In the genomic region with DNA sequence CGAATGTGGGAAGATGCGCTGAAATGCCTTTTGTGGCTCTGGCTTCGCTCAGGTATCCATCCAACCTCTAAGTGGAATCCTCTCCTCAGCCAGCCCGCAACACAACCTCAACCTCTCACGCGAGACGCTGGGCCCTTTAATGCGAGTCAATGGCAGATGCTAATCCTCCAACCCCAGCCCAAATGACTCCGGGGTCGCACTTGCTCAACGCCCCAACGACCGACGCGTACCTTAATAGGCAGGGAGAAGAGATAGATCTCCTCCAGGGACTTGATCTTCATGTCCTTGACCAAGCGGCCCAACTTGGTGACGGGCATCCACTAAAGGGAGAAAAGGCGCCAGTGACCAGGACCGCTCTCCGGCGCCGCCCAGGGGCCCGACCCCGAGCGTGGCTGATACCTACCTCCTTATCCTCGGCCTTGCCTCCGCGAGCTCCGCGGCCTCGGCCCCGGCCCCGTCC, we compare ENCODE assay signal across 9 cellular contexts. TPM values are rescaled to one million over a fixed set of nuclear protein-coding genes. Genes with fewer than 3 reads are reported as not detected.
DNase-seq lines count a peak whose midpoint lies in the region; ATAC-seq, FAIRE-seq and TF ChIP-seq lines count a peak whose summit lies in the region.
"Had no signal": no experiment of that assay in that cellular context is flagged by ENCODE, and none has a peak within 500 bp of the region (broad histone marks: within the 10 kb centered on the region; RNA-seq: fewer than 3 reads in every experiment).

No MANE protein-coding gene starts in this region.

- H3K36me3 Mint-ChIP-seq in activated CD8-positive, alpha-beta memory T cell treated with anti-CD3 and anti-CD28 coated beads, Interleukin-2, amount 10 ng/mL, durations not matched to agents 7 days and 5 days = peaks cover 36% of the 10 kb centered on the region

- no peaks in the 10 kb centered on the region for H3K9me3 Mint-ChIP-seq in activated CD8-positive, alpha-beta memory T cell treated with anti-CD3 and anti-CD28 coated beads, Interleukin-2, amount 10 ng/mL, durations not matched to agents 7 days and 5 days (ENCODE audit: low read depth)

- peak overlapping the region; percentile 95 for H3K27ac Mint-ChIP-seq in activated CD8-positive, alpha-beta memory T cell treated with anti-CD3 and anti-CD28 coated beads, Interleukin-2, amount 10 ng/mL, durations not matched to agents 7 days and 5 days

- no peak overlapping the region for H4K5ac ChIP-seq in IMR-90 (ENCODE audit: low read depth, low read length)

- peak overlapping the region; percentile 37 for H3K23ac ChIP-seq in IMR-90 (ENCODE audit: low read depth, low read length)

- H3K4me1 ChIP-seq in IMR-90 (ENCODE audit: control insufficient read depth, insufficient read depth, low read length) (peaks cover 12% of the 10 kb centered on the region), right atrium auricular region (peaks cover 0 to 42% of the 10 kb centered on the region in 2 donors), small intestine (ENCODE audit: control insufficient read depth in 2 of 2, insufficient read depth in 1 of 2, low read depth in 1 of 2, low read length in 1 of 2) (peaks cover 2 to 3% of the 10 kb centered on the region in 2 donors)

- H2AK5ac ChIP-seq in IMR-90 (ENCODE audit: low read depth, low read length) = peak overlapping the region; percentile 58

- H3K4me3 ChIP-seq in IMR-90 (ENCODE audit: insufficient read depth, low read depth, low read length) (peak overlapping the region; percentile 87), right atrium auricular region (peak overlapping the region; percentile 74 to 80), small intestine (ENCODE audit: low read depth in 1 of 2, low read length in 2 of 2) (peak overlapping the region; percentile 62 to 85)

- POLR2A ChIA-PET in IMR-90 (lab: Charles Lee; ENCODE audit: unreplicated experiment) = interaction anchor here (0.9 to 1.0 kb wide), 3 partner anchors 14 to 176 kb away, joined by 3 to 9 read pairs (median 3); no protein-coding TSS in a partner anchor

- peak overlapping the region in 1 of 2 experiments; percentile 7; a peak in 1 of 4 replicates for H4K8ac ChIP-seq in IMR-90 (ENCODE audit: low read depth in 2 of 2, low read length in 2 of 2)

- peak overlapping the region; percentile 73 for H3K56ac ChIP-seq in IMR-90 (ENCODE audit: extremely low read depth, insufficient read depth, low read length)

- H3K9ac ChIP-seq in IMR-90 (ENCODE audit: low read depth, low read length) = peak overlapping the region; percentile 85

- no peaks in the 10 kb centered on the region for H3K9me3 ChIP-seq in IMR-90 (ENCODE audit: control insufficient read depth, insufficient read depth, low read length)
- H3K9me3 ChIP-seq in right atrium auricular region = no peaks in the 10 kb centered on the region
- H3K9me3 ChIP-seq in small intestine (ENCODE audit: control insufficient read depth, low read depth) = no peaks in the 10 kb centered on the region

- CTCF ChIA-PET in activated CD8-positive, alpha-beta memory T cell treated with anti-CD3 and anti-CD28 coated beads, Interleukin-2, amount 10 ng/mL, durations not matched to agents 7 days and 5 days (lab: Charles Lee) = interaction anchor here (0.5 to 1.9 kb wide), 7 partner anchors 20 to 191 kb away, joined by 3 to 7 read pairs (median 4); a partner anchor contains a TSS
- CTCF ChIA-PET in IMR-90 (lab: Yijun Ruan, JAX) = interaction anchor here (0.9 to 1.0 kb wide), 2 partner anchors 151 to 177 kb away, joined by 3 read pairs; no protein-coding TSS in a partner anchor

- H3K4ac ChIP-seq in IMR-90 (ENCODE audit: low read depth, low read length) = peak overlapping the region; percentile 64

- in situ Hi-C loops in IMR-90 (cut with MboI; ENCODE audit: low sequenced_read_pairs) = no loop called here

- 0 out of 2 replicates have a peak, but pooled peaks cover 5% of the 10 kb centered on the region for H3K9me1 ChIP-seq in IMR-90 (ENCODE audit: insufficient read depth, low read length)

- H3K36me3 ChIP-seq in IMR-90 (ENCODE audit: control insufficient read depth, insufficient read depth, low read length) = peaks cover 27% of the 10 kb centered on the region
- peaks cover 26% of the 10 kb centered on the region for H3K36me3 ChIP-seq in right atrium auricular region
- H3K36me3 ChIP-seq in small intestine (ENCODE audit: control insufficient read depth in 2 of 2, insufficient read depth in 2 of 2, low read length in 2 of 2) = peaks cover 3 to 13% of the 10 kb centered on the region in 2 donors

- H3K4me1 Mint-ChIP-seq in activated CD8-positive, alpha-beta memory T cell treated with anti-CD3 and anti-CD28 coated beads, Interleukin-2, amount 10 ng/mL, durations not matched to agents 7 days and 5 days = peaks cover 45% of the 10 kb centered on the region

- H2BK5ac ChIP-seq in IMR-90 (ENCODE audit: low read depth, low read length, poor library complexity, severe bottlenecking) = no peak overlapping the region

- no peak overlapping the region for H3K18ac ChIP-seq in IMR-90 (ENCODE audit: low read depth, low read length)

- FAIRE-seq in small intestine (lab: Jason Lieb, UNC) = no peak
- FAIRE-seq: islet of Langerhans had no signal

- H3K27me3 ChIP-seq in IMR-90 (ENCODE audit: control insufficient read depth, insufficient read depth, low read length) (no peaks in the 10 kb centered on the region), right atrium auricular region (no peaks in the 10 kb centered on the region), small intestine (ENCODE audit: control insufficient read depth in 2 of 2, insufficient read depth in 2 of 2, low read length in 2 of 2) (no peaks in the 10 kb centered on the region)

- no peaks in the 10 kb centered on the region for H3K27me3 Mint-ChIP-seq in activated CD8-positive, alpha-beta memory T cell treated with anti-CD3 and anti-CD28 coated beads, Interleukin-2, amount 10 ng/mL, durations not matched to agents 7 days and 5 days

- peaks cover 3 to 53% of the 10 kb centered on the region in 2 experiments for H3K79me1 ChIP-seq in IMR-90 (ENCODE audit: low read depth in 1 of 2, low read length in 2 of 2)

- H2AK9ac ChIP-seq in IMR-90 (replicated peaks; ENCODE audit: low read depth, low read length, poor library complexity) = peak overlapping the region; percentile 97

- no peak for TF ChIP-seq RAD21 in IMR-90 (IDR thresholded peaks at IDR 0.05; ENCODE audit: low read length)

- H3K14ac ChIP-seq in IMR-90 (replicated peaks; ENCODE audit: low read depth, low read length) = peak overlapping the region; percentile 94

- H4K20me1 ChIP-seq in IMR-90 (ENCODE audit: insufficient read depth, low read length) = peaks cover 43% of the 10 kb centered on the region

- H2AFZ ChIP-seq in IMR-90 (replicated peaks; ENCODE audit: low read length, poor library complexity) = no peak overlapping the region

- peak overlapping the region; percentile 84 for H3K4me2 ChIP-seq in IMR-90 (ENCODE audit: low read depth, low read length)

- TF ChIP-seq POLR2A in IMR-90 (IDR thresholded peaks at IDR 0.05; ENCODE audit: low read depth, low read length) = no peak

- H3K4me3 Mint-ChIP-seq in activated CD8-positive, alpha-beta memory T cell treated with anti-CD3 and anti-CD28 coated beads, Interleukin-2, amount 10 ng/mL, durations not matched to agents 7 days and 5 days = peak overlapping the region; percentile 88

- H2BK15ac ChIP-seq in IMR-90 (ENCODE audit: low read depth, low read length) = no peak overlapping the region

- H3K27ac ChIP-seq in IMR-90 (ENCODE audit: insufficient read depth, low read length) (peak overlapping the region; percentile 62), right atrium auricular region (peak overlapping the region; percentile 88 to 91), small intestine (ENCODE audit: low read depth in 1 of 2, low read length in 1 of 2) (peak overlapping the region; percentile 84 to 98)

- WGBS in IMR-90 (ENCODE audit: extremely low coverage in 2 of 2, insufficient read length in 1 of 2), 2 experiments = 2% methylated on average over 7 of the region's 33 CpGs; no CpG with 5 or more reads in 1 of the 2 experiments
- WGBS in small intestine, 3 donors = 1 to 6% (median 3%) methylated on average over 29 to 33 of the region's 33 CpGs

- H2BK120ac ChIP-seq in IMR-90 (ENCODE audit: low read depth, low read length) = no peak overlapping the region

- 0 out of 2 replicates have a peak, but pooled peaks have one; percentile 3 for TF ChIP-seq CTCF in IMR-90 (conservative IDR thresholded peaks at IDR 0.05; ENCODE audit: low read depth, low read length)
- TF ChIP-seq CTCF in right atrium auricular region (IDR thresholded peaks at IDR 0.05) = peak in 1 of 2 donors; percentile 54

- intact Hi-C loops in IMR-90 (cut with micrococcal nuclease) = no loop called here

- DNase-seq in activated CD8-positive, alpha-beta memory T cell treated with anti-CD3 and anti-CD28 coated beads, Interleukin-2, amount 10 ng/mL, durations not matched to agents 7 days and 5 days = peak; percentile 65
- no peak for DNase-seq in activated CD8-positive, alpha-beta memory T cell treated with anti-CD3 and anti-CD28 coated beads for 24 hours
- DNase-seq in IMR-90 = no peak
- peak; percentile 48 for DNase-seq in activated naive CD4-positive, alpha-beta T cell treated with anti-CD3 and anti-CD28 coated beads, Interleukin-2, amount 50 U/mL, for 16 hours
- no peak for DNase-seq in right atrium auricular region (ENCODE audit: low spot score)
- DNase-seq in small intestine = peak; percentile 38
- no peak for DNase-seq in DMS153 treated with DMSO at 0.1 percent for 48 hours (lab: John Stamatoyannopoulos, UW; ENCODE audit: unreplicated experiment)
- DNase-seq in DMS153 (lab: John Stamatoyannopoulos, UW) = no peak

- dilution Hi-C loops in IMR-90 (cut with HindIII; ENCODE audit: low sequenced_read_pairs, unreplicated experiment) = no loop called here

- peak overlapping the region; percentile 11; the same call in 1 of the 2 replicates for H4K91ac ChIP-seq in IMR-90 (ENCODE audit: insufficient read depth, low read depth, low read length)

- BruUV-seq in IMR-90 (replicated peaks; lab: Mats Ljungman, UMichigan) = no TSS peak

- no peak overlapping the region for H2BK20ac ChIP-seq in IMR-90 (ENCODE audit: low read depth, low read length)

- peak; percentile 5 for ATAC-seq in activated CD8-positive, alpha-beta memory T cell treated with anti-CD3 and anti-CD28 coated beads, Interleukin-2, amount 10 ng/mL, durations not matched to agents 7 days and 5 days
- ATAC-seq in IMR-90 (ENCODE audit: low read depth) = peak; percentile 8

RNA-seq across cellular contexts. Expression of a gene that starts 0.6 kb away (rescaled TPM):
- 1,000 to 10,000 TPM; 2,823 to 3,048 TPM for total RNA-seq in activated CD8-positive, alpha-beta memory T cell treated with anti-CD3 and anti-CD28 coated beads, Interleukin-2, amount 10 ng/mL, durations not matched to agents 7 days and 5 days
- total RNA-seq in IMR-90 (2012; rRNA removed) (2,703 and 2,852 TPM in 2 replicates), right atrium auricular region (1,000 to 10,000 TPM in 1 of 2 donors, 100 to 1,000 TPM in 1; 782 to 1,247 TPM)
- polyA plus RNA-seq in IMR-90 (2012; rRNA removed) (6,941 and 7,712 TPM in 2 replicates), small intestine (1,000 to 10,000 TPM; 1,075 to 4,112 (median 2,213) TPM)
- polyA plus RNA-seq in IMR-90 (2012; cell fraction: cytosol; rRNA removed) = 7,255 and 7,684 TPM in 2 replicates
- polyA plus RNA-seq in IMR-90 (2012; cell fraction: nucleus; rRNA removed; ENCODE audit: low replicate concordance) = 1,923 and 2,995 TPM in 2 replicates

RNA-seq across cellular contexts. Expression of a gene that starts 2.6 kb away (rescaled TPM):
- total RNA-seq in activated CD8-positive, alpha-beta memory T cell treated with anti-CD3 and anti-CD28 coated beads, Interleukin-2, amount 10 ng/mL, durations not matched to agents 7 days and 5 days = not detected
- total RNA-seq in IMR-90 (2012; rRNA removed) (not detected in 2 replicates), right atrium auricular region (not detected)
- polyA plus RNA-seq in IMR-90 (2012; rRNA removed) (not detected in 2 replicates), small intestine (under 1 TPM in 1 of 3 donors, not detected in 2; 0.18 TPM)
- 0.06 TPM in 1 of 2 replicates, not detected in the other for polyA plus RNA-seq in IMR-90 (2012; cell fraction: cytosol; rRNA removed)
- polyA plus RNA-seq in IMR-90 (2012; cell fraction: nucleus; rRNA removed; ENCODE audit: low replicate concordance) = 0.54 and 0.58 TPM in 2 replicates

RNA-seq across cellular contexts. Expression of a gene that starts 4.7 kb away (rescaled TPM):
- 100 to 1,000 TPM; 148 to 158 TPM for total RNA-seq in activated CD8-positive, alpha-beta memory T cell treated with anti-CD3 and anti-CD28 coated beads, Interleukin-2, amount 10 ng/mL, durations not matched to agents 7 days and 5 days
- total RNA-seq in IMR-90 (2012; rRNA removed) (189 and 194 TPM in 2 replicates), right atrium auricular region (1,000 to 10,000 TPM in 1 of 2 donors, 100 to 1,000 TPM in 1; 583 to 1,046 TPM)
- polyA plus RNA-seq in IMR-90 (2012; rRNA removed) (220 and 287 TPM in 2 replicates), small intestine (100 to 1,000 TPM; 329 to 544 (median 423) TPM)
- polyA plus RNA-seq in IMR-90 (2012; cell fraction: cytosol; rRNA removed) = 306 and 488 TPM in 2 replicates
- polyA plus RNA-seq in IMR-90 (2012; cell fraction: nucleus; rRNA removed; ENCODE audit: low replicate concordance) = 94.6 and 127 TPM in 2 replicates

RNA-seq across cellular contexts. Expression of a gene that starts 7.8 kb away (rescaled TPM):
- total RNA-seq in activated CD8-positive, alpha-beta memory T cell treated with anti-CD3 and anti-CD28 coated beads, Interleukin-2, amount 10 ng/mL, durations not matched to agents 7 days and 5 days = 10 to 100 TPM; 41.9 to 42.3 TPM
- total RNA-seq in IMR-90 (2012; rRNA removed) = 38.5 and 40.3 TPM in 2 replicates
- polyA plus RNA-seq in IMR-90 (2012; rRNA removed) = 60.8 and 61.5 TPM in 2 replicates
- 48.5 and 64.1 TPM in 2 replicates for polyA plus RNA-seq in IMR-90 (2012; cell fraction: cytosol; rRNA removed)
- polyA plus RNA-seq in IMR-90 (2012; cell fraction: nucleus; rRNA removed; ENCODE audit: low replicate concordance) = 85.7 and 258 TPM in 2 replicates
- 10 to 100 TPM; 22.4 to 35.6 TPM for total RNA-seq in right atrium auricular region
- polyA plus RNA-seq in small intestine = 10 to 100 TPM; 45.4 to 49.7 (median 45.8) TPM

RNA-seq across cellular contexts. Expression of a gene that starts 9.6 kb away (rescaled TPM):
- under 1 TPM in 1 of 2 experiments, not detected in 1; 0.42 TPM for total RNA-seq in activated CD8-positive, alpha-beta memory T cell treated with anti-CD3 and anti-CD28 coated beads, Interleukin-2, amount 10 ng/mL, durations not matched to agents 7 days and 5 days
- not detected in 2 replicates for total RNA-seq in IMR-90 (2012; rRNA removed)
- polyA plus RNA-seq in IMR-90 (2012; rRNA removed) = not detected in 2 replicates
- 0.02 TPM in 1 of 2 replicates, not detected in the other for polyA plus RNA-seq in IMR-90 (2012; cell fraction: cytosol; rRNA removed)
- not detected in 2 replicates for polyA plus RNA-seq in IMR-90 (2012; cell fraction: nucleus; rRNA removed; ENCODE audit: low replicate concordance)
- 10 to 100 TPM; 12.3 to 74.0 TPM for total RNA-seq in right atrium auricular region
- 1 to 10 TPM in 1 of 3 donors, under 1 TPM in 1, not detected in 1; 0.67 to 1.1 TPM for polyA plus RNA-seq in small intestine

Comparison
In these comparisons a context has a peak if more than half of its experiments do, and no peak if none do; other contexts are left out.
1. DNase-seq: peak in activated CD8-positive, alpha-beta memory T cell treated with anti-CD3 and anti-CD28 coated beads, Interleukin-2, amount 10 ng/mL, durations not matched to agents 7 days and 5 days (single experiment), activated naive CD4-positive, alpha-beta T cell treated with anti-CD3 and anti-CD28 coated beads, Interleukin-2, amount 50 U/mL, for 16 hours (single experiment) and small intestine (single experiment); none in activated CD8-positive, alpha-beta memory T cell treated with anti-CD3 and anti-CD28 coated beads for 24 hours (single experiment), IMR-90 (single experiment), right atrium auricular region (single experiment), DMS153 treated with DMSO at 0.1 percent for 48 hours (single experiment) and DMS153 (single experiment).
2. Peak in every context shown above with its lines, with median percentiles within 50 percentile points of each other: H3K27ac ChIP-seq and H3K4me3 ChIP-seq.